In genomic region chr3:193897791-193898190, GRCh38 we compare ENCODE assay signal across 30 cellular contexts.
A peak's percentile ranks its signal among the peaks of the same experiment; 100 is the strongest.
DNase-seq lines count a peak whose midpoint lies in the region; ATAC-seq, FAIRE-seq and TF ChIP-seq lines count a peak whose summit lies in the region.
"Had no signal": no experiment of that assay in that cellular context is flagged by ENCODE, and none has a peak within 500 bp of the region (broad histone marks: within the 10 kb centered on the region; RNA-seq: fewer than 3 reads in every experiment).

No MANE protein-coding gene starts in this region.

- H2BK15ac ChIP-seq in H1 (ENCODE audit: low read length) = 0 out of 2 replicates have a peak overlapping the region, but pooled peaks have one; percentile 12

- H4K20me1 ChIP-seq in H1 (replicated peaks in 1 of 2; ENCODE audit: control insufficient read depth in 1 of 2, insufficient read depth in 2 of 2, low read length in 2 of 2) = no peaks in the 10 kb centered on the region

- peak; percentile 12 for ATAC-seq in Right ventricle myocardium superior (ENCODE audit: poor library complexity)
- ATAC-seq: activated CD8-positive, alpha-beta T cell treated with anti-CD3 and anti-CD28 coated beads, Interleukin-2, amount 10 ng/mL, durations not matched to agents 7 days and 5 days; natural killer cell; Panc1; pancreas; stimulated activated memory B cell treated with anti-CD40 and anti-IgM and Interleukin-4, amounts not matched to agents 10 μg/mL and 1 μg/mL and 100 μg/mL, for 72 hours had no signal

- CTCF ChIA-PET in H1 (lab: Charles Lee; ENCODE audit: partially characterized antibody) = interaction anchor here (0.7 to 1.7 kb wide), 5 partner anchors 63 to 418 kb away, joined by 3 to 7 read pairs (median 3); no protein-coding TSS in a partner anchor
- CTCF ChIA-PET in activated naive CD4-positive, alpha-beta T cell treated with anti-CD3 and anti-CD28 coated beads, Interleukin-2, amount 10 ng/mL, durations not matched to agents 7 days and 5 days (lab: Charles Lee) = no interaction called here

- H2AFZ ChIP-seq in H1 (ENCODE audit: low read length) = no peak overlapping the region

- peaks cover 5% of the 10 kb centered on the region for H3K9me3 Mint-ChIP-seq in neural crest cell
- no peaks in the 10 kb centered on the region for H3K9me3 Mint-ChIP-seq in activated naive CD4-positive, alpha-beta T cell treated with anti-CD3 and anti-CD28 coated beads, Interleukin-2, amount 10 ng/mL, durations not matched to agents 7 days and 5 days
- H3K9me3 Mint-ChIP-seq: activated naive CD8-positive, alpha-beta T cell treated with anti-CD3 and anti-CD28 coated beads for 36 hours; CD4-positive, alpha-beta T cell; IgD-negative memory B cell; natural killer cell; stimulated activated memory B cell treated with anti-CD40 and anti-IgM and Interleukin-4, amounts not matched to agents 10 μg/mL and 1 μg/mL and 100 μg/mL, for 72 hours had no signal

- H2BK20ac ChIP-seq in H1 (ENCODE audit: low read length) = no peak overlapping the region

- H3K79me2 ChIP-seq in H1 (ENCODE audit: control insufficient read depth in 1 of 2, insufficient read depth in 2 of 2, low read length in 2 of 2) = no peaks in the 10 kb centered on the region

- no peak overlapping the region for H3K9ac ChIP-seq in H1 (replicated peaks in 1 of 4; ENCODE audit: extremely low read depth in 1 of 4, low read depth in 3 of 4, low read length in 3 of 4)

- H3K36me3 ChIP-seq in right atrium auricular region (no peaks in the 10 kb centered on the region), H1 (ENCODE audit: control insufficient read depth in 2 of 4, insufficient read depth in 4 of 4, low read length in 3 of 4) (no peaks in the 10 kb centered on the region), H7 (replicated peaks; ENCODE audit: control insufficient read depth, insufficient read depth, low read length) (no peaks in the 10 kb centered on the region)
- H3K36me3 ChIP-seq: pancreas, SJSA1 had no signal

- H3K4me1 ChIP-seq in right atrium auricular region = no peaks in the 10 kb centered on the region
- H3K4me1 ChIP-seq in H1 (replicated peaks in 1 of 4; ENCODE audit: control insufficient read depth in 3 of 4, insufficient read depth in 4 of 4, low read length in 3 of 4) = peaks cover 0 to 14% (median 7%) of the 10 kb centered on the region in 4 experiments; a peak in 5 of 7 replicates
- H3K4me1 ChIP-seq: SJSA1 had no signal

- H3K4me1 Mint-ChIP-seq in neural crest cell = peaks cover 79% of the 10 kb centered on the region
- H3K4me1 Mint-ChIP-seq in activated naive CD4-positive, alpha-beta T cell treated with anti-CD3 and anti-CD28 coated beads, Interleukin-2, amount 10 ng/mL, durations not matched to agents 7 days and 5 days = no peaks in the 10 kb centered on the region
- H3K4me1 Mint-ChIP-seq: activated naive CD8-positive, alpha-beta T cell treated with anti-CD3 and anti-CD28 coated beads for 36 hours; natural killer cell had no signal

- H3K4ac ChIP-seq in H1 (replicated peaks; ENCODE audit: insufficient read length, low read depth, low read length) = no peak overlapping the region

- H4K8ac ChIP-seq in H1 (ENCODE audit: extremely low read depth, insufficient read depth, low read length) = no peak overlapping the region

- H4K91ac ChIP-seq in H1 (replicated peaks; ENCODE audit: insufficient read length, low read length) = no peak overlapping the region

- no peak overlapping the region for H3K23ac ChIP-seq in H1 (ENCODE audit: insufficient read length)

- no peak for TF ChIP-seq POLR2A in H1 (IDR thresholded peaks at IDR 0.05; ENCODE audit: control extremely low read depth in 1 of 2, low read depth in 2 of 2, low read length in 2 of 2)

- DNase-seq in Right ventricle myocardium superior (no peak), right atrium auricular region (ENCODE audit: low spot score) (no peak), H1 (ENCODE audit: low read depth in 1 of 2, low spot score in 2 of 2) (no peak), neural crest cell (ENCODE audit: low read depth, low spot score) (peak; percentile 39), cerebellar nuclear complex (lab: John Stamatoyannopoulos, UW) (no peak), H7 (no peak), GM19238 (ENCODE audit: insufficient read length, low spot score) (no peak)
- no peak for DNase-seq in activated naive CD4-positive, alpha-beta T cell treated with anti-CD3 and anti-CD28 coated beads, Interleukin-2, amount 10 ng/mL, durations not matched to agents 7 days and 5 days
- DNase-seq: 8988T; activated CD4-positive, alpha-beta T cell treated with anti-CD3 and anti-CD28 coated beads for 1 hour; activated CD8-positive, alpha-beta T cell treated with anti-CD3 and anti-CD28 coated beads, Interleukin-2, amount 10 ng/mL, durations not matched to agents 7 days and 5 days; activated effector memory CD4-positive, alpha-beta T cell treated with Interleukin-2 at 50 U/mL for 16 hours; activated naive CD8-positive, alpha-beta T cell treated with anti-CD3 and anti-CD28 coated beads for 36 hours; CD4-positive, alpha-beta T cell; central memory CD4-positive, alpha-beta T cell; dorsolateral prefrontal cortex; natural killer cell; NCI-H1092 treated with DMSO at 0.1 percent for 48 hours; NCI-H187; NCI-H526; pancreas; stimulated activated CD4-positive, alpha-beta T cell treated with anti-CD3 and anti-CD28 coated beads, Interleukin-4, amount 100 ng/mL, for 24 hours; T-helper 1 cell had no signal

- no peak overlapping the region for H4K5ac ChIP-seq in H1 (ENCODE audit: insufficient read length, low read depth, low read length)

- H3K27me3 ChIP-seq in right atrium auricular region (no peaks in the 10 kb centered on the region), H1 (replicated peaks in 1 of 4; ENCODE audit: control insufficient read depth in 3 of 4, extremely low read depth in 1 of 4, insufficient read depth in 3 of 4, low read length in 3 of 4) (peaks cover 0 to under 1% (median 0%) of the 10 kb centered on the region in 4 experiments; a peak in 1 of 7 replicates), H7 (ENCODE audit: control insufficient read depth, insufficient read depth, low read length) (no peaks in the 10 kb centered on the region)
- H3K27me3 ChIP-seq: dorsolateral prefrontal cortex, pancreas, SJSA1 had no signal

- peak overlapping the region; percentile 71 for H3K4me3 Mint-ChIP-seq in neural crest cell
- no peak overlapping the region for H3K4me3 Mint-ChIP-seq in activated naive CD4-positive, alpha-beta T cell treated with anti-CD3 and anti-CD28 coated beads, Interleukin-2, amount 10 ng/mL, durations not matched to agents 7 days and 5 days
- H3K4me3 Mint-ChIP-seq: activated CD8-positive, alpha-beta T cell treated with anti-CD3 and anti-CD28 coated beads, Interleukin-2, amount 10 ng/mL, durations not matched to agents 7 days and 5 days; activated naive CD8-positive, alpha-beta T cell treated with anti-CD3 and anti-CD28 coated beads for 36 hours; CD4-positive, alpha-beta T cell; natural killer cell; stimulated activated memory B cell treated with anti-CD40 and anti-IgM and Interleukin-4, amounts not matched to agents 10 μg/mL and 1 μg/mL and 100 μg/mL, for 72 hours had no signal

- no peak for TF ChIP-seq EP300 in H1 (IDR thresholded peaks at IDR 0.05; ENCODE audit: borderline replicate concordance in 1 of 2, low read depth in 2 of 2, low read length in 2 of 2)

- H3K27ac ChIP-seq in right atrium auricular region (no peak overlapping the region), H1 (ENCODE audit: low read depth, low read length) (no peak overlapping the region)
- H3K27ac ChIP-seq: dorsolateral prefrontal cortex, pancreas, SJSA1 had no signal

- WGBS in H1 (ENCODE audit: extremely low coverage in 1 of 2, insufficient coverage in 1 of 2, insufficient read length in 1 of 2, insufficient replicate concordance in 2 of 2, low coverage in 1 of 2, low lambda C conversion rate in 2 of 2, missing lambda C conversion rate in 1 of 2), 2 experiments = 86% methylated on average over 10 of the region's 10 CpGs; no CpG with 5 or more reads in 1 of the 2 experiments

- H3K18ac ChIP-seq in H1 (ENCODE audit: extremely low read depth, low read length) = no peak overlapping the region; the same call in 1 of the 2 replicates

- no peaks in the 10 kb centered on the region for H3K79me1 ChIP-seq in H1 (ENCODE audit: low read depth, low read length)

- no peak overlapping the region for H3K27ac Mint-ChIP-seq in neural crest cell (ENCODE audit: unreplicated experiment)
- H3K27ac Mint-ChIP-seq in activated naive CD4-positive, alpha-beta T cell treated with anti-CD3 and anti-CD28 coated beads, Interleukin-2, amount 10 ng/mL, durations not matched to agents 7 days and 5 days = no peak overlapping the region
- H3K27ac Mint-ChIP-seq: activated CD8-positive, alpha-beta T cell treated with anti-CD3 and anti-CD28 coated beads, Interleukin-2, amount 10 ng/mL, durations not matched to agents 7 days and 5 days; activated naive CD8-positive, alpha-beta T cell treated with anti-CD3 and anti-CD28 coated beads for 36 hours; CD4-positive, alpha-beta T cell; natural killer cell; stimulated activated memory B cell treated with anti-CD40 and anti-IgM and Interleukin-4, amounts not matched to agents 10 μg/mL and 1 μg/mL and 100 μg/mL, for 72 hours had no signal

- H3K56ac ChIP-seq in H1 (replicated peaks; ENCODE audit: insufficient read length, low read depth, low read length) = no peak overlapping the region

- no peak overlapping the region for H3K4me2 ChIP-seq in H1 (ENCODE audit: insufficient read depth in 1 of 2, low read depth in 2 of 2, low read length in 2 of 2)

- POLR2A ChIA-PET in H1 (lab: Charles Lee; ENCODE audit: partially characterized antibody) = no interaction called here

- TF ChIP-seq CTCF in right atrium auricular region (IDR thresholded peaks at IDR 0.05) = no peak
- TF ChIP-seq CTCF in H1 (IDR thresholded peaks at IDR 0.05; ENCODE audit: control extremely low read depth in 1 of 3, insufficient read depth in 1 of 3, low read depth in 1 of 3, low read length in 3 of 3) = no peak
- TF ChIP-seq CTCF in neural crest cell (conservative IDR thresholded peaks at IDR 0.05) = no peak

- no peak for TF ChIP-seq RAD21 in H1 (IDR thresholded peaks at IDR 0.05 in 1 of 2, conservative IDR thresholded peaks at IDR 0.05 in 1 of 2; ENCODE audit: low read depth in 2 of 2, low read length in 2 of 2)

- H3K9me3 ChIP-seq in right atrium auricular region (peaks cover 0 to 5% of the 10 kb centered on the region in 2 donors), H1 (ENCODE audit: insufficient read depth in 2 of 2, low read depth in 1 of 2, low read length in 1 of 2) (peaks cover 0 to 5% of the 10 kb centered on the region in 2 experiments; a peak in 1 of 4 replicates)
- H3K9me3 ChIP-seq: pancreas, SJSA1 had no signal

- intact Hi-C loops in Right ventricle myocardium superior (cut with DNase I) = no loop called here

- H3K4me3 ChIP-seq in right atrium auricular region (no peak overlapping the region), H1 (ENCODE audit: extremely low read depth in 1 of 4, insufficient read depth in 2 of 4, low read depth in 3 of 4, low read length in 4 of 4) (no peak overlapping the region), H7 (ENCODE audit: insufficient read depth, low read depth, low read length) (no peak overlapping the region)
- H3K4me3 ChIP-seq: dorsolateral prefrontal cortex, pancreas, SJSA1 had no signal

- no peak overlapping the region for H2BK120ac ChIP-seq in H1 (replicated peaks; ENCODE audit: low read depth, low read length)

- FAIRE-seq in H1 (lab: Jason Lieb, UNC) = no peak
- FAIRE-seq: astrocyte, endothelial cell of umbilical vein, pancreas, TTC549 had no signal

- H3K23me2 ChIP-seq in H1 (ENCODE audit: low read depth, low read length) = no peaks in the 10 kb centered on the region

- no peak overlapping the region for H2AK5ac ChIP-seq in H1 (ENCODE audit: low read depth, low read length)

- no peak overlapping the region for H3K14ac ChIP-seq in H1 (ENCODE audit: insufficient read length)

- no peaks in the 10 kb centered on the region for H3K36me3 Mint-ChIP-seq in neural crest cell (ENCODE audit: low read depth)
- no peaks in the 10 kb centered on the region for H3K36me3 Mint-ChIP-seq in activated naive CD4-positive, alpha-beta T cell treated with anti-CD3 and anti-CD28 coated beads, Interleukin-2, amount 10 ng/mL, durations not matched to agents 7 days and 5 days
- H3K36me3 Mint-ChIP-seq: activated naive CD8-positive, alpha-beta T cell treated with anti-CD3 and anti-CD28 coated beads for 36 hours; IgD-negative memory B cell; natural killer cell; stimulated activated memory B cell treated with anti-CD40 and anti-IgM and Interleukin-4, amounts not matched to agents 10 μg/mL and 1 μg/mL and 100 μg/mL, for 72 hours had no signal

- peaks cover 33% of the 10 kb centered on the region for H3K27me3 Mint-ChIP-seq in neural crest cell (ENCODE audit: low read depth)
- H3K27me3 Mint-ChIP-seq in activated naive CD4-positive, alpha-beta T cell treated with anti-CD3 and anti-CD28 coated beads, Interleukin-2, amount 10 ng/mL, durations not matched to agents 7 days and 5 days = peaks cover 13% of the 10 kb centered on the region
- H3K27me3 Mint-ChIP-seq: activated naive CD8-positive, alpha-beta T cell treated with anti-CD3 and anti-CD28 coated beads for 36 hours; CD4-positive, alpha-beta T cell; stimulated activated memory B cell treated with anti-CD40 and anti-IgM and Interleukin-4, amounts not matched to agents 10 μg/mL and 1 μg/mL and 100 μg/mL, for 72 hours had no signal

- no peak overlapping the region; the same call in 1 of the 2 replicates for H2BK5ac ChIP-seq in H1 (ENCODE audit: low read depth, low read length)

- no peak overlapping the region for H2BK12ac ChIP-seq in H1 (ENCODE audit: low read depth, low read length)
